ENCODE assay signal across 19 cellular contexts in genomic region chr15:57061696-57062095, GRCh38.
"Had no signal": no experiment of that assay in that cellular context is flagged by ENCODE, and none has a peak within 500 bp of the region (broad histone marks: within the 10 kb centered on the region; RNA-seq: fewer than 3 reads in every experiment).

No MANE protein-coding gene starts in this region.

- H3K27ac ChIP-seq: esophagus muscularis mucosa, right atrium auricular region, suprapubic skin had no signal

- H3K36me3 ChIP-seq: esophagus muscularis mucosa, right atrium auricular region, suprapubic skin had no signal

- H3K27ac Mint-ChIP-seq: activated B cell treated with CpG ODN at 0.5 μM for 24 hours; activated CD4-positive, alpha-beta T cell treated with anti-CD3 and anti-CD28 coated beads, Interleukin-2, amount 10 ng/mL, durations not matched to agents 24 days and 14 days; activated CD8-positive, alpha-beta T cell treated with anti-CD3 and anti-CD28 coated beads, Interleukin-2, amount 10 ng/mL, durations not matched to agents 7 days and 5 days; activated naive CD8-positive, alpha-beta T cell treated with anti-CD3 and anti-CD28 coated beads for 36 hours; activated T-cell treated with anti-CD3 and anti-CD28 coated beads, Interleukin-2, amount 50 U/mL, for 72 hours; nephron; progenitor cell of endocrine pancreas; T-helper 17 cell; type B pancreatic cell had no signal

- H3K9me3 ChIP-seq: esophagus muscularis mucosa, right atrium auricular region, suprapubic skin had no signal

- H3K4me3 ChIP-seq: esophagus muscularis mucosa, right atrium auricular region, suprapubic skin had no signal

- DNase-seq: activated B cell treated with CpG ODN at 0.5 μM for 24 hours; activated CD4-positive, alpha-beta T cell treated with anti-CD3 and anti-CD28 coated beads, Interleukin-2, amount 10 ng/mL, durations not matched to agents 24 days and 14 days; activated CD8-positive, alpha-beta memory T cell treated with anti-CD3 and anti-CD28 coated beads, Interleukin-2, amount 50 U/mL, for 4 hours; activated CD8-positive, alpha-beta T cell treated with anti-CD3 and anti-CD28 coated beads, Interleukin-2, amount 10 ng/mL, durations not matched to agents 7 days and 5 days; activated naive CD8-positive, alpha-beta T cell treated with anti-CD3 and anti-CD28 coated beads for 36 hours; activated T-cell treated with anti-CD3 and anti-CD28 coated beads, Interleukin-2, amount 50 U/mL, for 72 hours; amygdala; hippocampal formation; left ventricle myocardium superior; nucleus accumbens; small intestine; stimulated activated naive CD8-positive, alpha-beta T cell treated with anti-CD3 and anti-CD28 coated beads, Interleukin-15, Interleukin-2, amounts not matched to agents 100 U/mL and 50 U/mL, for 24 hours; T-helper 17 cell had no signal

- H3K4me3 Mint-ChIP-seq: activated B cell treated with CpG ODN at 0.5 μM for 24 hours; activated CD4-positive, alpha-beta T cell treated with anti-CD3 and anti-CD28 coated beads, Interleukin-2, amount 10 ng/mL, durations not matched to agents 24 days and 14 days; activated CD8-positive, alpha-beta T cell treated with anti-CD3 and anti-CD28 coated beads, Interleukin-2, amount 10 ng/mL, durations not matched to agents 7 days and 5 days; activated naive CD8-positive, alpha-beta T cell treated with anti-CD3 and anti-CD28 coated beads for 36 hours; activated T-cell treated with anti-CD3 and anti-CD28 coated beads, Interleukin-2, amount 50 U/mL, for 72 hours; nephron; T-helper 17 cell; type B pancreatic cell had no signal

- H3K27me3 Mint-ChIP-seq: activated B cell treated with CpG ODN at 0.5 μM for 24 hours; activated CD4-positive, alpha-beta T cell treated with anti-CD3 and anti-CD28 coated beads, Interleukin-2, amount 10 ng/mL, durations not matched to agents 24 days and 14 days; activated naive CD8-positive, alpha-beta T cell treated with anti-CD3 and anti-CD28 coated beads for 36 hours; progenitor cell of endocrine pancreas; T-helper 17 cell; type B pancreatic cell had no signal

- ATAC-seq: activated CD8-positive, alpha-beta T cell treated with anti-CD3 and anti-CD28 coated beads, Interleukin-2, amount 10 ng/mL, durations not matched to agents 7 days and 5 days; activated T-cell treated with anti-CD3 and anti-CD28 coated beads, Interleukin-2, amount 50 U/mL, for 72 hours; left ventricle myocardium superior; stimulated activated naive CD8-positive, alpha-beta T cell treated with anti-CD3 and anti-CD28 coated beads, Interleukin-15, Interleukin-2, amounts not matched to agents 100 U/mL and 50 U/mL, for 24 hours; T-helper 17 cell had no signal

- H3K27me3 ChIP-seq: esophagus muscularis mucosa, right atrium auricular region, suprapubic skin had no signal

- H3K9me3 Mint-ChIP-seq: activated B cell treated with CpG ODN at 0.5 μM for 24 hours; activated CD4-positive, alpha-beta T cell treated with anti-CD3 and anti-CD28 coated beads, Interleukin-2, amount 10 ng/mL, durations not matched to agents 24 days and 14 days; activated naive CD8-positive, alpha-beta T cell treated with anti-CD3 and anti-CD28 coated beads for 36 hours; activated T-cell treated with anti-CD3 and anti-CD28 coated beads, Interleukin-2, amount 50 U/mL, for 72 hours; nephron; type B pancreatic cell had no signal
